Comparison of ENCODE assay signal across 11 cellular contexts in the genomic region with DNA sequence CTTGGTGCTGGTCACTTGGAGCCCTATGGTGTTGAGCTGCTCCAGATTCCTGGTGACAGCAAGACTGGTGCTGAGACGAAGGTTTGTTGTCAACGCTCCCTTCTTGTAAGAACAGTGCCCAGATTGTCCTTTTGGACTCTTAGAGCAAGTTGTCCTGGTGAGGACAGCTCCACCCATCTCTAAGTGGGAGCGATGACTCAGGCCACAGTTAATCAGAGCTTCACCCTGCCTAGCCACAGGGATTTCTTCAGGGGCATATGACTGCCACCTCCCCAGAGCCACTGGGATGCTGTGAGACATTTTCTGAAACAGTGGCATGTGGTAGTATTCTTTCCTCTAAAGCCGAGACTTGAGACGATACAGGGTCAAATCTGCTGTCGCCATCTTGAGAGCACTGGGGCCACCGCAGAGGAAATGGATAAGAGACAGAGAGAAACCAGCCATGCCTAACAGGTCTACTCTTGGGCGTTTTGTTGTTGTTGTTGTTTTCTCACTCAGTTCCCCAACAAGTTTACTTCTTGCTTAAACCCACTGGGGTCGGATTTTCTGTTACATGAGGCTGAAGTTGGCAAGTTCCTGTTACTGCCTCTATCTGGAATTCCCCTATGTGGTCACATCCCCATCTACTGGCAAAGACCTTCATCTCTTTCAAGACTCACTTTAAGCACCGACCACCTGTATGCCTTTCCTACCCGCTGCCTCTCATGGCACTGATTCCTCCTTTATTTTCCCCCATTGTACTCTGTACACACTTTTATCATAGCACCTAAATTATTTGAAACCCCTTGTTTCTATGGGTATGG. TPM values are rescaled to one million over a fixed set of nuclear protein-coding genes. Genes with fewer than 3 reads are reported as not detected.
DNase-seq lines count a peak whose midpoint lies in the region; ATAC-seq and TF ChIP-seq lines count a peak whose summit lies in the region.
"Had no signal": no experiment of that assay in that cellular context is flagged by ENCODE, and none has a peak within 500 bp of the region (broad histone marks: within the 10 kb centered on the region; RNA-seq: fewer than 3 reads in every experiment).

No MANE protein-coding gene starts in this region.

- H3K27ac Mint-ChIP-seq in activated T-helper 17 cell treated with anti-CD3 and anti-CD28 coated beads, Interleukin-2, amount 50 U/mL, for 72 hours, result no peak overlapping the region
- H3K27ac Mint-ChIP-seq in memory B cell, result no peak overlapping the region
- H3K27ac Mint-ChIP-seq: activated CD4-positive, alpha-beta memory T cell treated with anti-CD3 and anti-CD28 coated beads, Interleukin-2, amount 10 ng/mL, durations not matched to agents 7 days and 5 days had no signal

- ATAC-seq in HG03575 (IDR thresholded peaks at IDR 0.05; ENCODE audit: extremely low read depth, insufficient number of reproducible peaks, low FRiP score, unreplicated experiment) (peak; percentile 59), memory B cell (ENCODE audit: low read depth) (peak; percentile 91), GM19035 (IDR thresholded peaks at IDR 0.05; ENCODE audit: unreplicated experiment) (no peak)
- peak; percentile 57 for ATAC-seq in activated T-helper 17 cell treated with anti-CD3 and anti-CD28 coated beads, Interleukin-2, amount 50 U/mL, for 72 hours (replicated peaks)

- peaks cover 35% of the 10 kb centered on the region for H3K27me3 Mint-ChIP-seq in activated T-helper 17 cell treated with anti-CD3 and anti-CD28 coated beads, Interleukin-2, amount 50 U/mL, for 72 hours
- peaks cover 9% of the 10 kb centered on the region for H3K27me3 Mint-ChIP-seq in memory B cell

- H3K36me3 ChIP-seq in GM06990 (ENCODE audit: control insufficient read depth, insufficient read depth, low read length), result no peaks in the 10 kb centered on the region

- H3K4me1 Mint-ChIP-seq in activated T-helper 17 cell treated with anti-CD3 and anti-CD28 coated beads, Interleukin-2, amount 50 U/mL, for 72 hours, result no peaks in the 10 kb centered on the region
- peaks cover 3% of the 10 kb centered on the region for H3K4me1 Mint-ChIP-seq in memory B cell

- in situ Hi-C loops in G401 (cut with HindIII; ENCODE audit: low sequenced_read_pairs), result no loop called here

- no peaks in the 10 kb centered on the region for H3K36me3 Mint-ChIP-seq in activated T-helper 17 cell treated with anti-CD3 and anti-CD28 coated beads, Interleukin-2, amount 50 U/mL, for 72 hours (ENCODE audit: low read depth)
- H3K36me3 Mint-ChIP-seq in memory B cell, result no peaks in the 10 kb centered on the region

- H3K9me3 Mint-ChIP-seq in activated T-helper 17 cell treated with anti-CD3 and anti-CD28 coated beads, Interleukin-2, amount 50 U/mL, for 72 hours, result no peaks in the 10 kb centered on the region
- no peaks in the 10 kb centered on the region for H3K9me3 Mint-ChIP-seq in memory B cell
- H3K9me3 Mint-ChIP-seq: activated CD4-positive, alpha-beta memory T cell treated with anti-CD3 and anti-CD28 coated beads, Interleukin-2, amount 10 ng/mL, durations not matched to agents 7 days and 5 days had no signal

- H3K4me3 Mint-ChIP-seq in activated T-helper 17 cell treated with anti-CD3 and anti-CD28 coated beads, Interleukin-2, amount 50 U/mL, for 72 hours, result no peak overlapping the region
- H3K4me3 Mint-ChIP-seq in memory B cell, result no peak overlapping the region
- H3K4me3 Mint-ChIP-seq: activated CD4-positive, alpha-beta memory T cell treated with anti-CD3 and anti-CD28 coated beads, Interleukin-2, amount 10 ng/mL, durations not matched to agents 7 days and 5 days had no signal

- no peaks in the 10 kb centered on the region for H3K27me3 ChIP-seq in GM06990 (replicated peaks; ENCODE audit: control insufficient read depth, insufficient read depth, low read length)

- H3K4me3 ChIP-seq in GM06990 (replicated peaks; ENCODE audit: low read depth, low read length), result no peak overlapping the region

- no peak for TF ChIP-seq CTCF in GM06990 (IDR thresholded peaks at IDR 0.05; ENCODE audit: insufficient read depth, low read length, poor library complexity, severe bottlenecking)

- DNase-seq in GM06990 (ENCODE audit: extremely low read depth, insufficient read length) (peak; percentile 11), memory B cell (ENCODE audit: low spot score in 2 of 2) (no peak), G401 (ENCODE audit: low spot score) (no peak), SK-N-DZ (ENCODE audit: low spot score) (no peak), epidermal melanocyte (ENCODE audit: insufficient read length, low spot score) (no peak)
- DNase-seq: activated CD4-positive, alpha-beta memory T cell treated with anti-CD3 and anti-CD28 coated beads, Interleukin-2, amount 10 ng/mL, durations not matched to agents 7 days and 5 days had no signal

RNA-seq across cellular contexts. Expression of gene PCOLCE2, which starts 16.0 kb away (rescaled TPM):
- under 1 TPM in 1 of 2 donors, not detected in 1; 0.74 TPM for total RNA-seq in activated T-helper 17 cell treated with anti-CD3 and anti-CD28 coated beads, Interleukin-2, amount 50 U/mL, for 72 hours
- total RNA-seq in G401 (2014; rRNA removed; shearing (Covaris generic)), result 13.0 and 36.6 TPM in 2 replicates
- 0.39 and 0.71 TPM in 2 replicates for polyA plus RNA-seq in SK-N-DZ (2014; cell fraction: cytosol; rRNA removed)
- polyA plus RNA-seq in SK-N-DZ (2014; cell fraction: nucleus; rRNA removed), result 1.5 and 3.6 TPM in 2 replicates
- total RNA-seq: lung microvascular endothelial cell had no signal

RNA-seq across cellular contexts. Expression of gene PAQR9, which starts 58.6 kb away (rescaled TPM):
- total RNA-seq in activated T-helper 17 cell treated with anti-CD3 and anti-CD28 coated beads, Interleukin-2, amount 50 U/mL, for 72 hours, result not detected
- total RNA-seq in G401 (2014; rRNA removed; shearing (Covaris generic)), result 0.06 TPM in 1 of 2 replicates, not detected in the other
- not detected in 2 replicates for polyA plus RNA-seq in SK-N-DZ (2014; cell fraction: cytosol; rRNA removed)
- polyA plus RNA-seq in SK-N-DZ (2014; cell fraction: nucleus; rRNA removed), result 0.24 TPM in 1 of 2 replicates, not detected in the other
- total RNA-seq: activated CD4-positive, alpha-beta memory T cell treated with anti-CD3 and anti-CD28 coated beads, Interleukin-2, amount 10 ng/mL, durations not matched to agents 7 days and 5 days; lung microvascular endothelial cell; subcutaneous adipose tissue had no signal
